ENCODE assay signal across 21 cellular contexts in the genomic region with DNA sequence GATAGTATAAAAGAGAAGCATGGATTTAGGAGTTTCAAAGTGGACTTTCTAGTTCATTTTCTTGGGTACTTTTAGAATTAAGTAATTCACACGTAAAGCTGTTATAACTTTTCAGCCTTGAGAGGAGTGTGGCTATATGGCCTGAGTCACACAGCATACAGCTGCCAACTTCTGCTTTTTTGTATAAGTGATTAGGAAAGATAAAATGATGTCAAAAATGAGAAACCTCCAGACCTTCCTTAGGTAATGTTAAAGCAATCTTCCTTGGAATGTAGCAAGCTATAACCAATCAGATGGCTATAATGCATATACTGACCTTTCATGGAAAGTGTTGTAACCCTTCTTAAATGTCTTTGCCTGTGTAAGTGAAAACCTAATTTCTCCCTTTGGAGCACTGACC. TPM values are rescaled to one million over a fixed set of nuclear protein-coding genes. Genes with fewer than 3 reads are reported as not detected.
DNase-seq lines count a peak whose midpoint lies in the region; ATAC-seq and TF ChIP-seq lines count a peak whose summit lies in the region.
"Had no signal": no experiment of that assay in that cellular context is flagged by ENCODE, and none has a peak within 500 bp of the region (broad histone marks: within the 10 kb centered on the region; RNA-seq: fewer than 3 reads in every experiment).

No MANE protein-coding gene starts in this region.

- intact Hi-C loops in A673 (cut with micrococcal nuclease; ENCODE audit: unreplicated experiment), result no loop called here
- intact Hi-C loops in OCI-LY7 (cut with micrococcal nuclease; ENCODE audit: unreplicated experiment), result no loop called here

- H2AFZ ChIP-seq in OCI-LY7 (ENCODE audit: low read length), result no peak overlapping the region

- no peak for ATAC-seq in GM19467 (IDR thresholded peaks at IDR 0.05; ENCODE audit: unreplicated experiment)
- ATAC-seq: effector memory CD8-positive, alpha-beta T cell; right lobe of liver had no signal

- H3K27ac ChIP-seq in epithelial cell of prostate, result peak overlapping the region; percentile 51
- H3K27ac ChIP-seq in A673 (ENCODE audit: low read depth, low read length, poor library complexity, severe bottlenecking), result no peak overlapping the region
- no peak overlapping the region for H3K27ac ChIP-seq in OCI-LY7 (ENCODE audit: low read depth, low read length, poor library complexity, severe bottlenecking)
- H3K27ac ChIP-seq: left ventricle myocardium inferior, right lobe of liver, SK-N-MC, vagina had no signal

- no peaks in the 10 kb centered on the region for H3K9me2 ChIP-seq in OCI-LY7 (ENCODE audit: insufficient read depth, low read length)

- H3K4me2 ChIP-seq in OCI-LY7 (ENCODE audit: low read length), result no peak overlapping the region

- H3K36me3 ChIP-seq in A673 (ENCODE audit: insufficient read depth, low read length, poor library complexity, severe bottlenecking), result no peaks in the 10 kb centered on the region
- H3K36me3 ChIP-seq in OCI-LY7 (ENCODE audit: insufficient read depth, low read length), result no peaks in the 10 kb centered on the region
- H3K36me3 ChIP-seq: HAP-1, left ventricle myocardium inferior, right lobe of liver, vagina had no signal

- H3K9me3 ChIP-seq in A673 (ENCODE audit: low read depth, low read length, poor library complexity, severe bottlenecking) (peaks cover 8% of the 10 kb centered on the region), OCI-LY7 (ENCODE audit: low read length) (no peaks in the 10 kb centered on the region)

- no peaks in the 10 kb centered on the region for H3K27me3 ChIP-seq in A673 (replicated peaks; ENCODE audit: insufficient read depth, low read depth, low read length, poor library complexity)
- H3K27me3 ChIP-seq: right lobe of liver, vagina had no signal

- TF ChIP-seq CTCF in AG10803 (conservative IDR thresholded peaks at IDR 0.05; ENCODE audit: low read length), result no peak
- no peak for TF ChIP-seq CTCF in A673 (conservative IDR thresholded peaks at IDR 0.05; ENCODE audit: low read depth, low read length)
- TF ChIP-seq CTCF in OCI-LY7 (conservative IDR thresholded peaks at IDR 0.05; ENCODE audit: low read length), result no peak

- BruUV-seq in A673 (replicated peaks; lab: Mats Ljungman, UMichigan) (no TSS peak), OCI-LY7 (replicated peaks; lab: Mats Ljungman, UMichigan) (no TSS peak)

- CTCF ChIA-PET in A673 (lab: Charles Lee), result no interaction called here
- CTCF ChIA-PET in OCI-LY7 (lab: Charles Lee; ENCODE audit: unreplicated experiment), result no interaction called here

- no peaks in the 10 kb centered on the region for H4K20me1 ChIP-seq in OCI-LY7 (ENCODE audit: insufficient read depth, low read length)

- H3K4me1 ChIP-seq in A673 (ENCODE audit: insufficient read depth, low read length, poor library complexity, severe bottlenecking) (no peaks in the 10 kb centered on the region), OCI-LY7 (ENCODE audit: insufficient read depth, low read length, poor library complexity, severe bottlenecking) (no peaks in the 10 kb centered on the region)
- H3K4me1 ChIP-seq: HAP-1, left ventricle myocardium inferior, right lobe of liver, vagina had no signal

- no peaks in the 10 kb centered on the region for H3K79me2 ChIP-seq in OCI-LY7 (ENCODE audit: insufficient read depth, low read depth, low read length)

- DNase-seq in AG10803 (ENCODE audit: low read depth) (peak; percentile 61), Kasumi-1 (lab: John Stamatoyannopoulos, UW) (peak; percentile 47 to 68), RPMI7951 (ENCODE audit: low read depth) (peak; percentile 42), epithelial cell of prostate (ENCODE audit: low read depth, low spot score) (no peak), A673 (ENCODE audit: low spot score) (no peak), OCI-LY7 (ENCODE audit: low spot score) (no peak), LoVo (ENCODE audit: low spot score) (no peak)
- DNase-seq: ACHN; activated CD4-positive, alpha-beta T cell treated with anti-CD3 and anti-CD28 coated beads, Interleukin-2, amount 50 U/mL, for 48 hours; activated T-cell treated with anti-CD3 and anti-CD28 coated beads, Interleukin-2, amount 50 U/mL, for 24 hours; central memory CD4-positive, alpha-beta T cell; effector memory CD8-positive, alpha-beta T cell; left ventricle myocardium inferior; NCI-H1105; right lobe of liver; stimulated activated CD4-positive, alpha-beta T cell treated with anti-CD3 and anti-CD28 coated beads, Interleukin-1b, Interleukin-23, amount 100 ng/mL, for 48 hours had no signal

- no peak overlapping the region for H3K4me3 ChIP-seq in AG10803 (ENCODE audit: low read length)
- no peak overlapping the region for H3K4me3 ChIP-seq in A673 (ENCODE audit: low read depth, low read length, poor library complexity, severe bottlenecking)
- H3K4me3 ChIP-seq in OCI-LY7 (ENCODE audit: low read depth, low read length, poor library complexity, severe bottlenecking), result no peak overlapping the region
- H3K4me3 ChIP-seq: HAP-1, left ventricle myocardium inferior, right lobe of liver, SK-N-MC, vagina had no signal

- POLR2A ChIA-PET in A673 (lab: Charles Lee; ENCODE audit: low non-redundant PET), result no interaction called here
- POLR2A ChIA-PET in OCI-LY7 (lab: Charles Lee), result no interaction called here

RNA-seq across cellular contexts. Expression of gene RAB40AL, which starts 39.2 kb away (rescaled TPM):
- total RNA-seq in RPMI7951 (2014; rRNA removed; shearing (Covaris generic)), result 0.49 TPM in 1 of 2 replicates, not detected in the other
- total RNA-seq in A673 (2021), result 0.97 and 1.1 TPM in 2 replicates
- total RNA-seq in OCI-LY7 (2014; rRNA removed; shearing (Covaris generic)), result 0.19 and 0.23 TPM in 2 replicates
- total RNA-seq in OCI-LY7 (2022), result 0.38 and 0.76 TPM in 2 replicates
- total RNA-seq: G401, left ventricle myocardium inferior had no signal

Comparison
In these comparisons a context has a peak if more than half of its experiments do, and no peak if none do; other contexts are left out.
1. DNase-seq: peak in AG10803 (single experiment), Kasumi-1 (2 of 2) and RPMI7951 (single experiment); none in epithelial cell of prostate (single experiment), A673 (single experiment), OCI-LY7 (single experiment) and LoVo (single experiment).